ENCODE assay signal across 8 cellular contexts in genomic region chr17:56653877-56654276, GRCh38.
DNase-seq lines count a peak whose midpoint lies in the region; ATAC-seq, FAIRE-seq and TF ChIP-seq lines count a peak whose summit lies in the region.

No MANE protein-coding gene starts in this region.

- ATAC-seq in GM21528 (IDR thresholded peaks at IDR 0.05; ENCODE audit: low FRiP score, unreplicated experiment) (peak; percentile 89), K562 (peak; percentile 78), natural killer cell (peak; percentile 24 to 57 (median 38))

- H3K36me3 ChIP-seq in K562 (ENCODE audit: control insufficient read depth, insufficient read depth, low read length) = no peaks in the 10 kb centered on the region

- no peaks in the 10 kb centered on the region for H3K27me3 ChIP-seq in K562 (ENCODE audit: control insufficient read depth in 2 of 2, insufficient read depth in 2 of 2, low read length in 2 of 2)

- no peak overlapping the region for H3K9ac ChIP-seq in K562 (ENCODE audit: insufficient read depth in 1 of 2, low read depth in 2 of 2, low read length in 2 of 2)

- no peak for TF ChIP-seq RAD21 in K562 (CRISPR knock-in tag; conservative IDR thresholded peaks at IDR 0.05 in 1 of 2, IDR thresholded peaks at IDR 0.05 in 1 of 2)

- H3K9me1 ChIP-seq in K562 (ENCODE audit: control insufficient read depth, insufficient read depth, low read length) = no peaks in the 10 kb centered on the region

- no peaks in the 10 kb centered on the region for H3K79me2 ChIP-seq in K562 (ENCODE audit: control insufficient read depth, insufficient read depth, low read length)

- CTCF ChIA-PET in K562 (lab: Yijun Ruan, JAX; ENCODE audit: low intra/inter-chr PET ratio) = interaction anchor here (0.6 kb wide), 1 partner anchor 1145 kb away, joined by 3 read pairs; no protein-coding TSS in a partner anchor

- intact Hi-C loops in K562 (cut with micrococcal nuclease) (no loop called here), natural killer cell (cut with micrococcal nuclease) (no loop called here)

- peaks cover 26% of the 10 kb centered on the region for H3K27me3 Mint-ChIP-seq in T-helper 2 cell treated with Interferon-gamma antibody and Interleukin-4, amounts not matched to agents 5 μg/mL and 100 μg/mL, for 36 hours (ENCODE audit: low read depth)
- H3K27me3 Mint-ChIP-seq in natural killer cell (ENCODE audit: low read depth in 2 of 2) = peaks cover 28 to 69% of the 10 kb centered on the region in 2 donors

- no peaks in the 10 kb centered on the region for H4K20me1 ChIP-seq in K562 (replicated peaks; ENCODE audit: control insufficient read depth, insufficient read depth, low read length)

- no peak for TF ChIP-seq POLR2A in K562 (conservative IDR thresholded peaks at IDR 0.05)

- in situ Hi-C loops in K562 (cut with MboI) = no loop called here

- TF ChIP-seq CTCF in K562 (IDR thresholded peaks at IDR 0.05 in 2 of 3, conservative IDR thresholded peaks at IDR 0.05 in 1 of 3; ENCODE audit: insufficient read depth in 2 of 3, low read depth in 1 of 3, low read length in 3 of 3) (peak; percentile 34 to 45 (median 42); a peak in 3 of 6 replicates), natural killer cell (IDR thresholded peaks at IDR 0.05) (no peak)

- no peak overlapping the region for H3K4me2 ChIP-seq in K562 (ENCODE audit: insufficient read depth, low read length)

- DNase-seq in GM03348 (ENCODE audit: low spot score) (peak; percentile 62), HT1080 (ENCODE audit: low read depth) (peak; percentile 56), K562 (ENCODE audit: extremely low read depth in 1 of 4, low spot score in 3 of 4) (peak; percentile 15 to 39 (median 25)), natural killer cell (no peak), LoVo (ENCODE audit: low spot score) (no peak), SHP77 (lab: John Stamatoyannopoulos, UW) (no peak)
- DNase-seq in T-helper 2 cell treated with Interferon-gamma antibody and Interleukin-4, amounts not matched to agents 5 μg/mL and 100 μg/mL, for 36 hours (ENCODE audit: low spot score) = peak; percentile 45

- no peak for FAIRE-seq in K562 (lab: Jason Lieb, UNC)

- H3K4me3 ChIP-seq in K562 = no peak overlapping the region

- H3K27ac Mint-ChIP-seq in T-helper 2 cell treated with Interferon-gamma antibody and Interleukin-4, amounts not matched to agents 5 μg/mL and 100 μg/mL, for 36 hours = no peak overlapping the region
- H3K27ac Mint-ChIP-seq in natural killer cell = no peak overlapping the region

- no TSS peak for BruUV-seq in K562 (replicated peaks; lab: Mats Ljungman, UMichigan)

- H3K9me3 ChIP-seq in K562 (replicated peaks; ENCODE audit: control insufficient read depth, insufficient read depth, low read depth, low read length) = no peaks in the 10 kb centered on the region

- H3K36me3 Mint-ChIP-seq in T-helper 2 cell treated with Interferon-gamma antibody and Interleukin-4, amounts not matched to agents 5 μg/mL and 100 μg/mL, for 36 hours (ENCODE audit: low read depth) = no peaks in the 10 kb centered on the region
- no peaks in the 10 kb centered on the region for H3K36me3 Mint-ChIP-seq in natural killer cell

- H3K27ac ChIP-seq in K562 (ENCODE audit: extremely low read depth, low read depth, low read length) = no peak overlapping the region

- TF ChIP-seq EP300 in K562 (IDR thresholded peaks at IDR 0.05; ENCODE audit: low read length) = no peak

- H2AFZ ChIP-seq in K562 (ENCODE audit: low read depth, low read length) = no peak overlapping the region

- POLR2A ChIA-PET in K562 (lab: Yijun Ruan, JAX) = interaction anchor here (0.6 kb wide), 1 partner anchor 1205 kb away, joined by 3 read pairs; no protein-coding TSS in a partner anchor

- 7% methylated on average over 3 of the region's 3 CpGs for WGBS in K562 (ENCODE audit: insufficient coverage, low coverage, missing lambda C conversion rate)

- H3K4me3 Mint-ChIP-seq in T-helper 2 cell treated with Interferon-gamma antibody and Interleukin-4, amounts not matched to agents 5 μg/mL and 100 μg/mL, for 36 hours = no peak overlapping the region
- no peak overlapping the region for H3K4me3 Mint-ChIP-seq in natural killer cell

- H3K4me1 Mint-ChIP-seq in T-helper 2 cell treated with Interferon-gamma antibody and Interleukin-4, amounts not matched to agents 5 μg/mL and 100 μg/mL, for 36 hours (ENCODE audit: low read depth) = peaks cover 3% of the 10 kb centered on the region
- no peaks in the 10 kb centered on the region for H3K4me1 Mint-ChIP-seq in natural killer cell

- peaks cover 3% of the 10 kb centered on the region for H3K9me3 Mint-ChIP-seq in T-helper 2 cell treated with Interferon-gamma antibody and Interleukin-4, amounts not matched to agents 5 μg/mL and 100 μg/mL, for 36 hours
- H3K9me3 Mint-ChIP-seq in natural killer cell = no peaks in the 10 kb centered on the region

- H3K4me1 ChIP-seq in K562 (replicated peaks in 1 of 2; ENCODE audit: control insufficient read depth in 2 of 2, insufficient read depth in 2 of 2, low read length in 2 of 2) = no peaks in the 10 kb centered on the region

TF ChIP-seq in K562, 482 proteins besides CTCF, POLR2A, EP300 and RAD21:
- TF ChIP-seq ZZZ3 (IDR thresholded peaks at IDR 0.05) (no peak), NUFIP1 (IDR thresholded peaks at IDR 0.05; ENCODE audit: partially characterized antibody) (no peak), ZNF197 (CRISPR knock-in tag; IDR thresholded peaks at IDR 0.05; ENCODE audit: low read depth) (no peak), STAG1 (CRISPR knock-in tag; IDR thresholded peaks at IDR 0.05; ENCODE audit: borderline replicate concordance) (no peak), POLR2AphosphoS2 (IDR thresholded peaks at IDR 0.05; ENCODE audit: low read length) (no peak), REST (CRISPR knock-in tag; IDR thresholded peaks at IDR 0.05; ENCODE audit: low read depth) (no peak)

Comparison
In these comparisons a context has a peak if more than half of its experiments do, and no peak if none do; other contexts are left out.
1. DNase-seq: peak in GM03348 (single experiment), HT1080 (single experiment), T-helper 2 cell treated with Interferon-gamma antibody and Interleukin-4, amounts not matched to agents 5 μg/mL and 100 μg/mL, for 36 hours (single experiment) and K562 (4 of 4); none in natural killer cell (single experiment), LoVo (single experiment) and SHP77 (0 of 2).
2. ATAC-seq: peak in every context shown above with its lines; median percentile 89 in GM21528; 78 in K562; 38 in natural killer cell.